ENCODE assay signal across 24 cellular contexts in genomic region chr20:48660788-48661187, GRCh38.
"Had no signal": no experiment of that assay in that cellular context is flagged by ENCODE, and none has a peak within 500 bp of the region (broad histone marks: within the 10 kb centered on the region; RNA-seq: fewer than 3 reads in every experiment).

No MANE protein-coding gene starts in this region.

- FAIRE-seq: astrocyte, colon, endothelial cell of umbilical vein, small intestine had no signal

- H3K9me3 ChIP-seq: adrenal gland, SK-N-SH, testis, upper lobe of left lung had no signal

- H3K4me3 ChIP-seq: adrenal gland, dorsolateral prefrontal cortex, gastrocnemius medialis, left lung, testis, upper lobe of left lung had no signal

- H2AFZ ChIP-seq: parathyroid adenoma had no signal

- H3K36me3 ChIP-seq: gastrocnemius medialis had no signal

- H3K27me3 ChIP-seq: adrenal gland, dorsolateral prefrontal cortex, gastrocnemius medialis, testis, upper lobe of left lung had no signal

- H3K4me2 ChIP-seq: SK-N-SH had no signal

- H3K9ac ChIP-seq: parathyroid adenoma, SK-N-SH had no signal

- H3K79me2 ChIP-seq: parathyroid adenoma had no signal

- H3K27ac ChIP-seq: adrenal gland, gastrocnemius medialis, left lung, parathyroid adenoma, testis had no signal

- H3K4me1 ChIP-seq: adrenal gland, gastrocnemius medialis, parathyroid adenoma, testis had no signal

- ATAC-seq: effector memory CD8-positive, alpha-beta T cell; esophagus mucosa; gastrocnemius medialis; left lung; sciatic nerve; stimulated activated naive B cell treated with anti-CD40 and anti-IgM and Interleukin-4, amounts not matched to agents 10 μg/mL and 1 μg/mL and 100 μg/mL, for 72 hours; T-cell; WTC11 had no signal

- DNase-seq: activated CD4-positive, alpha-beta T cell treated with anti-CD3 and anti-CD28 coated beads, Interleukin-2, amount 50 U/mL, for 4 hours; activated gamma-delta T cell; activated naive CD4-positive, alpha-beta T cell treated with anti-CD3 and anti-CD28 coated beads, Interleukin-2, amount 50 U/mL, for 16 hours; adrenal gland; dorsolateral prefrontal cortex; effector memory CD8-positive, alpha-beta T cell; gastrocnemius medialis; hippocampal formation; kidney glomerular epithelial cell; left lung; SK-N-SH; small intestine; stimulated activated CD4-positive, alpha-beta T cell treated with anti-CD3 and anti-CD28 coated beads, Interleukin-2, amount 100 ng/mL, for 24 hours; stimulated activated naive B cell treated with anti-CD40 and anti-IgM and Interleukin-4, amounts not matched to agents 10 μg/mL and 1 μg/mL and 100 μg/mL, for 72 hours; T-cell; testis; upper lobe of left lung had no signal
